8 cellular contexts compared by ENCODE assay signal in genomic region chr12:47812797-47813490, GRCh38. TPM values are rescaled to one million over a fixed set of nuclear protein-coding genes. Genes with fewer than 3 reads are reported as not detected.
A peak's percentile ranks its signal among the peaks of the same experiment; 100 is the strongest.
DNase-seq lines count a peak whose midpoint lies in the region; TF ChIP-seq lines count a peak whose summit lies in the region.

No MANE protein-coding gene starts in this region.

- WGBS in lower leg skin, 2 donors, result 0 to 2% methylated on average over 22 to 32 of the region's 37 CpGs

- DNase-seq in H4 (ENCODE audit: low spot score), result peak; percentile 79
- DNase-seq in M059J (ENCODE audit: low read depth), result peak; percentile 86
- DNase-seq in activated CD4-positive, alpha-beta T cell treated with anti-CD3 and anti-CD28 coated beads for 48 hours, result peak; percentile 95
- DNase-seq in lower leg skin (ENCODE audit: low spot score in 2 of 2), result peak; percentile 88 to 97
- DNase-seq in stimulated activated CD4-positive, alpha-beta T cell treated with anti-CD3 and anti-CD28 coated beads, Interleukin-4, amount 100 ng/mL, for 48 hours (ENCODE audit: low read depth in 2 of 2), result peak; percentile 85 to 94
- DNase-seq in COR-L47 (lab: John Stamatoyannopoulos, UW), result no peak

- H3K27ac ChIP-seq in cingulate gyrus (ENCODE audit: low read depth, low read length), result peak overlapping the region; percentile 93

- no peaks in the 10 kb centered on the region for H3K36me3 ChIP-seq in ES-I3 (ENCODE audit: insufficient read depth, low read length)

- H3K9me3 ChIP-seq in ES-I3 (ENCODE audit: control insufficient read depth, insufficient read depth, low read length), result no peaks in the 10 kb centered on the region

- TF ChIP-seq CTCF in lower leg skin (IDR thresholded peaks at IDR 0.05), result no peak

- H3K4me3 ChIP-seq in lower leg skin (ENCODE audit: low read depth, poor library complexity, severe bottlenecking), result peak overlapping the region; percentile 6

- peak overlapping the region; percentile 45 for H3K9ac ChIP-seq in ES-I3 (ENCODE audit: low read depth, low read length)

- H3K4me1 ChIP-seq in ES-I3 (ENCODE audit: insufficient read depth, low read length), result peaks cover 69% of the 10 kb centered on the region

- intact Hi-C loops in lower leg skin (cut with DNase I; ENCODE audit: low total_unique reads), result no loop called here

- no peak for TF ChIP-seq POLR2A in lower leg skin (IDR thresholded peaks at IDR 0.05)

RNA-seq across cellular contexts. Expression of gene HDAC7, which starts 6.8 kb away (rescaled TPM):
- 10.0 and 13.7 TPM in 2 replicates for total RNA-seq in H4 (2014; rRNA removed; shearing (Covaris generic))
- total RNA-seq in M059J (2014; rRNA removed; shearing (Covaris generic)), result 22.8 and 26.1 TPM in 2 replicates
- 100 to 1,000 TPM in 1 of 4 donors, 10 to 100 TPM in 3; 56.3 to 114 (median 63.5) TPM for total RNA-seq in lower leg skin

RNA-seq across cellular contexts. Expression of gene SLC48A1, which starts 39.9 kb away (rescaled TPM):
- 11.9 and 14.0 TPM in 2 replicates for total RNA-seq in H4 (2014; rRNA removed; shearing (Covaris generic))
- total RNA-seq in M059J (2014; rRNA removed; shearing (Covaris generic)), result 12.8 and 12.9 TPM in 2 replicates
- 10 to 100 TPM; 28.2 to 51.7 (median 48.6) TPM for total RNA-seq in lower leg skin

RNA-seq across cellular contexts. Expression of gene RAPGEF3, which starts 54.3 kb away (rescaled TPM):
- 2.0 and 3.0 TPM in 2 replicates for total RNA-seq in H4 (2014; rRNA removed; shearing (Covaris generic))
- 1.2 and 2.6 TPM in 2 replicates for total RNA-seq in M059J (2014; rRNA removed; shearing (Covaris generic))
- 10 to 100 TPM; 13.4 to 27.8 (median 18.9) TPM for total RNA-seq in lower leg skin
